8 cellular contexts compared by ENCODE assay signal in the genomic region with DNA sequence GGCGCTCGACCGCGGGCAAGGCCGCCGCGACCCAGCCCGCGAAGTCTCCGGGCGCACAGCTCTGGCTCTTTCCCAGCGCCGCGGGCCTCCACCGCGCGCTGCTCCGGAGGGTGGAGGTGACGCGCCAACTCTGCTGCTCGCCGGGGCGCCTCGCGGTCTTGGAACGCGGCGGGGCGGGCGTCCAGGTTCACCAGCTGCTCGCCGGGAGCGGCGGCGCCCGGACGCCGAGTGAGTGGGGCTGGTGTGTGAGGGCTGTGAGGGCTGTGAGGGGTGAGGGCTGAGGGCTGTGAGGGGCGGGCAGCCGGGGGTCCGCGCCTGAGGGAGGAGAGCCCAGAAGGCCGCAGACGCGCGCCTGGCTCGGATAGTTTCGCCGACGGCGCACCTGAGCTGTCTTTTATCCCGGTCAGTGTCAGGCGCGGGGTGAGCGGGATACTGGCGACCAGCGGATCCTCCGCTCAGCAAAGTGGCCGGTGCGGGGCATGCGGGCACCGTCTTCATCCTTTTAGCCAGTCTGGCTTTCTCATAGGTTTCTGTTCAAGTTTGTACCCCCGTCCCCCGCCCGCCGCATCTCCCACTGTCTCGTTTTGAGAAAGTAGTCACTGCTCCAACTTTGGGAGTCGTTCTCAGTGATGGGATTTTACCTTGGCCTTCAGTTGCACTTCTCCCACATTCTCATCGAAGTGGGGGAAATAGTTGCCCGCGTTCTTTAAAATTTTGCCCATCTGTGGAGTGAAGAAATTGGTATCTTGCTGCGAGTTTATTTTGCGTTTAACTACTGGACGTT. TPM values are rescaled to one million over a fixed set of nuclear protein-coding genes. Genes with fewer than 3 reads are reported as not detected.
A peak's percentile ranks its signal among the peaks of the same experiment; 100 is the strongest.
DNase-seq lines count a peak whose midpoint lies in the region; ATAC-seq and TF ChIP-seq lines count a peak whose summit lies in the region.

No MANE protein-coding gene starts in this region.

- peaks cover 3% of the 10 kb centered on the region for H3K27me3 Mint-ChIP-seq in Caco-2 (ENCODE audit: insufficient read depth, unreplicated experiment)
- peaks cover 5% of the 10 kb centered on the region for H3K27me3 Mint-ChIP-seq in activated CD8-positive, alpha-beta T cell treated with anti-CD3 and anti-CD28 coated beads for 36 hours
- H3K27me3 Mint-ChIP-seq in nephron progenitor cell (ENCODE audit: low read depth, poor library complexity), result peaks cover 50% of the 10 kb centered on the region

- no peak for TF ChIP-seq CTCF in Caco-2 (IDR thresholded peaks at IDR 0.05; ENCODE audit: insufficient read depth in 1 of 2, low read depth in 1 of 2, low read length in 1 of 2, severe bottlenecking in 1 of 2, unreplicated experiment in 1 of 2)
- TF ChIP-seq CTCF in activated CD8-positive, alpha-beta T cell treated with anti-CD3 and anti-CD28 coated beads for 36 hours (IDR thresholded peaks at IDR 0.05), result no peak
- TF ChIP-seq CTCF in fibroblast of pulmonary artery (IDR thresholded peaks at IDR 0.05; ENCODE audit: low read length, missing control alignments), result no peak
- TF ChIP-seq CTCF in nephron progenitor cell (IDR thresholded peaks at IDR 0.05), result no peak
- no peak for TF ChIP-seq CTCF in tibial nerve (IDR thresholded peaks at IDR 0.05)
- no peak for TF ChIP-seq CTCF in GM13977 (IDR thresholded peaks at IDR 0.05; ENCODE audit: extremely low read depth, insufficient read depth, missing control alignments)

- no TSS peak for BruUV-seq in Caco-2 (replicated peaks; lab: Mats Ljungman, UMichigan)

- DNase-seq in Caco-2 (peak; percentile 34 to 66), fibroblast of pulmonary artery (ENCODE audit: low read depth) (peak; percentile 8), nephron progenitor cell (peak; percentile 68), tibial nerve (ENCODE audit: low spot score in 2 of 2) (peak in 1 of 2 donors; percentile 11), GM13977 (ENCODE audit: low spot score) (no peak)
- DNase-seq in activated CD8-positive, alpha-beta T cell treated with anti-CD3 and anti-CD28 coated beads for 36 hours, result peak; percentile 37

- ATAC-seq in GM19467 (IDR thresholded peaks at IDR 0.05; ENCODE audit: unreplicated experiment) (peak; percentile 38), HG03520 (IDR thresholded peaks at IDR 0.05; ENCODE audit: unreplicated experiment) (peak; percentile 35)
- ATAC-seq in activated CD8-positive, alpha-beta T cell treated with anti-CD3 and anti-CD28 coated beads for 36 hours, result peak; percentile 51

- H3K9me3 ChIP-seq in Caco-2 (no peaks in the 10 kb centered on the region), tibial nerve (no peaks in the 10 kb centered on the region)

- TF ChIP-seq EP300 in tibial nerve (IDR thresholded peaks at IDR 0.05), result no peak

- intact Hi-C loops in Caco-2 (cut with micrococcal nuclease; ENCODE audit: unreplicated experiment), result loop anchor here (2.0 kb wide), 2 partner anchors 89 to 173 kb away; partner anchors contain the start of gene PPM1K
- intact Hi-C loops in activated CD8-positive, alpha-beta T cell treated with anti-CD3 and anti-CD28 coated beads for 36 hours (cut with micrococcal nuclease), result loop anchor here (5.0 to 10.0 kb wide), 2 partner anchors 75 to 173 kb away; partner anchors contain the start of gene PPM1K

- in situ Hi-C loops in GM13977 (cut with MboI; ENCODE audit: low pct_unique_long_range_greater_than_20kb, low sequenced_read_pairs, unreplicated experiment), result no loop called here

- peaks cover 10% of the 10 kb centered on the region for H3K9me3 Mint-ChIP-seq in Caco-2 (ENCODE audit: unreplicated experiment)
- H3K9me3 Mint-ChIP-seq in activated CD8-positive, alpha-beta T cell treated with anti-CD3 and anti-CD28 coated beads for 36 hours, result peaks cover 2% of the 10 kb centered on the region
- peaks cover 12% of the 10 kb centered on the region for H3K9me3 Mint-ChIP-seq in nephron progenitor cell

- H3K27ac Mint-ChIP-seq in Caco-2 (ENCODE audit: unreplicated experiment) (peak overlapping the region; percentile 81), nephron progenitor cell (no peak overlapping the region)
- peak overlapping the region; percentile 63 for H3K27ac Mint-ChIP-seq in activated CD8-positive, alpha-beta T cell treated with anti-CD3 and anti-CD28 coated beads for 36 hours

- H3K36me3 Mint-ChIP-seq in Caco-2 (ENCODE audit: insufficient read depth, unreplicated experiment), result peaks cover 9% of the 10 kb centered on the region
- peaks cover 3% of the 10 kb centered on the region for H3K36me3 Mint-ChIP-seq in activated CD8-positive, alpha-beta T cell treated with anti-CD3 and anti-CD28 coated beads for 36 hours (ENCODE audit: low read depth)
- H3K36me3 Mint-ChIP-seq in nephron progenitor cell (ENCODE audit: low read depth), result peaks cover 5% of the 10 kb centered on the region

- no peak for TF ChIP-seq POLR2A in tibial nerve (IDR thresholded peaks at IDR 0.05)

- WGBS in tibial nerve, 2 donors, result 5 to 8% methylated on average over 43 to 51 of the region's 74 CpGs

- H3K4me1 Mint-ChIP-seq in Caco-2 (ENCODE audit: low read depth, unreplicated experiment) (no peaks in the 10 kb centered on the region), nephron progenitor cell (peaks cover 5% of the 10 kb centered on the region)
- peaks cover 18% of the 10 kb centered on the region for H3K4me1 Mint-ChIP-seq in activated CD8-positive, alpha-beta T cell treated with anti-CD3 and anti-CD28 coated beads for 36 hours (ENCODE audit: low read depth)

- H3K36me3 ChIP-seq in Caco-2 (ENCODE audit: control insufficient read depth, insufficient read depth, low read length) (no peaks in the 10 kb centered on the region), tibial nerve (peaks cover 0 to 4% (median 0%) of the 10 kb centered on the region in 3 donors)

- no peaks in the 10 kb centered on the region for H3K4me1 ChIP-seq in Caco-2
- peaks cover 0 to 18% (median 0%) of the 10 kb centered on the region in 4 donors for H3K4me1 ChIP-seq in tibial nerve

- H3K27me3 ChIP-seq in Caco-2 (replicated peaks; ENCODE audit: control insufficient read depth, insufficient read depth, low read length) (no peaks in the 10 kb centered on the region), tibial nerve (no peaks in the 10 kb centered on the region)

- POLR2A ChIA-PET in Caco-2 (lab: Charles Lee), result no interaction called here
- POLR2A ChIA-PET in activated CD8-positive, alpha-beta T cell treated with anti-CD3 and anti-CD28 coated beads for 36 hours (lab: Charles Lee), result interaction anchor here (0.6 to 1.7 kb wide), 5 partner anchors 21 to 174 kb away, joined by 3 to 11 read pairs (median 4); partner anchors contain the start of gene PPM1K

- CTCF ChIA-PET in Caco-2 (lab: Charles Lee), result interaction anchor here (0.5 to 2.4 kb wide), 7 partner anchors 12 to 424 kb away, joined by 3 to 12 read pairs (median 5); partner anchors contain the start of gene HERC6
- CTCF ChIA-PET in activated CD8-positive, alpha-beta T cell treated with anti-CD3 and anti-CD28 coated beads for 36 hours (lab: Charles Lee), result interaction anchor here (0.9 to 2.1 kb wide), 5 partner anchors 8 to 174 kb away, joined by 3 to 7 read pairs (median 4); partner anchors contain the start of genes HERC6 and PPM1K

- H3K4me3 ChIP-seq in Caco-2 (ENCODE audit: low read depth, low read length), result peak overlapping the region; percentile 50
- peak overlapping the region; percentile 64 for H3K4me3 ChIP-seq in fibroblast of pulmonary artery (replicated peaks; ENCODE audit: low read depth, low read length)
- peak overlapping the region; percentile 68 to 92 (median 80) for H3K4me3 ChIP-seq in tibial nerve

- H3K27ac ChIP-seq in tibial nerve, result peak overlapping the region; percentile 60 to 92 (median 88)

- H3K4me3 Mint-ChIP-seq in Caco-2 (ENCODE audit: unreplicated experiment) (peak overlapping the region; percentile 87), nephron progenitor cell (peak overlapping the region; percentile 88)
- H3K4me3 Mint-ChIP-seq in activated CD8-positive, alpha-beta T cell treated with anti-CD3 and anti-CD28 coated beads for 36 hours, result peak overlapping the region; percentile 97

RNA-seq across cellular contexts. Expression of gene HERC5, which starts 0.6 kb away (rescaled TPM):
- total RNA-seq in Caco-2 (2022), result 5.6 and 6.8 TPM in 2 replicates
- total RNA-seq in activated CD8-positive, alpha-beta T cell treated with anti-CD3 and anti-CD28 coated beads for 36 hours, result 10 to 100 TPM; 10.2 to 10.5 TPM
- 1 to 10 TPM; 2.1 to 9.2 (median 6.5) TPM for total RNA-seq in tibial nerve
